1 cellular context compared by ENCODE assay signal in the genomic region with DNA sequence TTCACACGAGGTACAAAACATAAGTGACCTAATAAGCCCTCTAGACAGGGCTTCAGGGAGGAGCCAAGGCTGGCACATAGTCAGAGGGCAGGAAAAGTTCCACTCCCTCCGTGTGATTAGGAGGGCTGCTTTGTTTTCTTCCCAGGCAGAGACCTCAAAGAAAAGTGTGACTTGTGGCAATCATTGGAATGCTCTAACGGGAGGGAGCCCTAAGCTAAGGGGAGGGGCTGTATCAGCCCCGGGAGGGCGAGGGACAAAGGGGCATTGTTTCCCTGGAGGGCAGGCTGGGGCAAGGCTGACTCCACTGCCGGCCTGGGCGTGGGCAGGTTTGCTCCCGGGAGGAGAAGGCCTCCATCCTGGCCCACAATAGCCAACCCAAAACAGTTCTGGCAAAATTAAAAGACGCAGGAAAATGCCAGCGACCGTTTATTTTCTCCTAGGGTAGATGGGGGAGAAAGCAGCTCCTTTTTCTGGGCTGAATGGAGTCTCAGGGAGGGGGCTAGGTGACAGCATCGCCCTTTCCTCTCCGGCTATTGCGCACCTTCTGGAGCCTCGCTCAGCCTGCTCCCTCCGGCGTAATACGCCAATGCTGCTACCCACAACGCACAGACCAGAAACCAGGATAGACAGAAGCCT.
A peak's percentile ranks its signal among the peaks of the same experiment; 100 is the strongest.
TF ChIP-seq lines count a peak whose summit lies in the region.

No MANE protein-coding gene starts in this region.

TF ChIP-seq in HepG2, 621 proteins besides CTCF, POLR2A, EP300 and RAD21 (continued from another document and continues in another):
- peak; percentile 85 for TF ChIP-seq SOX13 (IDR thresholded peaks at IDR 0.05)
- TF ChIP-seq SOX13 (CRISPR knock-in tag; conservative IDR thresholded peaks at IDR 0.05 in 1 of 2, IDR thresholded peaks at IDR 0.05 in 1 of 2) = peak in 1 of 2 experiments; percentile 98; a peak in 2 of 4 replicates
- no peak for TF ChIP-seq CBX5 (CRISPR knock-in tag; IDR thresholded peaks at IDR 0.05; ENCODE audit: borderline replicate concordance)
- TF ChIP-seq, protein P1, sequence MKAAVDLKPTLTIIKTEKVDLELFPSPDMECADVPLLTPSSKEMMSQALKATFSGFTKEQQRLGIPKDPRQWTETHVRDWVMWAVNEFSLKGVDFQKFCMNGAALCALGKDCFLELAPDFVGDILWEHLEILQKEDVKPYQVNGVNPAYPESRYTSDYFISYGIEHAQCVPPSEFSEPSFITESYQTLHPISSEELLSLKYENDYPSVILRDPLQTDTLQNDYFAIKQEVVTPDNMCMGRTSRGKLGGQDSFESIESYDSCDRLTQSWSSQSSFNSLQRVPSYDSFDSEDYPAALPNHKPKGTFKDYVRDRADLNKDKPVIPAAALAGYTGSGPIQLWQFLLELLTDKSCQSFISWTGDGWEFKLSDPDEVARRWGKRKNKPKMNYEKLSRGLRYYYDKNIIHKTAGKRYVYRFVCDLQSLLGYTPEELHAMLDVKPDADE (CRISPR knock-in tag; IDR thresholded peaks at IDR 0.05) = no peak
- TF ChIP-seq DNMT1 (CRISPR knock-in tag; IDR thresholded peaks at IDR 0.05) = no peak
- TF ChIP-seq GABPB1 (CRISPR knock-in tag; IDR thresholded peaks at IDR 0.05) = peak; percentile 21; the same call in 1 of the 2 replicates
- TF ChIP-seq SP5 (CRISPR knock-in tag; IDR thresholded peaks at IDR 0.05; ENCODE audit: borderline replicate concordance, low read depth) = peak; percentile 90
- peak; percentile 55 for TF ChIP-seq BCL6 (CRISPR knock-in tag; IDR thresholded peaks at IDR 0.05)
- no peak for TF ChIP-seq ZNF816 (CRISPR knock-in tag; IDR thresholded peaks at IDR 0.05; ENCODE audit: borderline replicate concordance)
- TF ChIP-seq STAT5B (CRISPR knock-in tag; IDR thresholded peaks at IDR 0.05) = no peak
- no peak for TF ChIP-seq KLF16 (CRISPR knock-in tag; IDR thresholded peaks at IDR 0.05)
- no peak for TF ChIP-seq KDM5B (CRISPR knock-in tag; IDR thresholded peaks at IDR 0.05; ENCODE audit: borderline replicate concordance)
- no peak for TF ChIP-seq ZNF33A (CRISPR knock-in tag; IDR thresholded peaks at IDR 0.05; ENCODE audit: borderline replicate concordance)
- 0 out of 2 replicates have a peak, but pooled peaks have one; percentile 17 for TF ChIP-seq CEBPG (CRISPR knock-in tag; IDR thresholded peaks at IDR 0.05)
- no peak for TF ChIP-seq ZNF567 (CRISPR knock-in tag; IDR thresholded peaks at IDR 0.05; ENCODE audit: borderline replicate concordance)
- TF ChIP-seq ZNF772 (CRISPR knock-in tag; IDR thresholded peaks at IDR 0.05) = no peak
- no peak for TF ChIP-seq SNRNP70 (IDR thresholded peaks at IDR 0.05; ENCODE audit: low read depth, low read length)
- TF ChIP-seq REPIN1 (CRISPR knock-in tag; IDR thresholded peaks at IDR 0.05; ENCODE audit: borderline replicate concordance, low read depth) = no peak; the same call in 1 of the 2 replicates
- TF ChIP-seq ELF3 (CRISPR knock-in tag; IDR thresholded peaks at IDR 0.05) = peak; percentile 44; the same call in 1 of the 2 replicates
- no peak for TF ChIP-seq ZBTB42 (CRISPR knock-in tag; IDR thresholded peaks at IDR 0.05)
- TF ChIP-seq MAF1 (CRISPR knock-in tag; IDR thresholded peaks at IDR 0.05; ENCODE audit: borderline replicate concordance) = no peak
- no peak for TF ChIP-seq ZNF768 (CRISPR knock-in tag; IDR thresholded peaks at IDR 0.05)
- peak; percentile 18; the same call in 1 of the 2 replicates for TF ChIP-seq ZNF788 (CRISPR knock-in tag; IDR thresholded peaks at IDR 0.05; ENCODE audit: borderline replicate concordance)
- TF ChIP-seq DNMT3B (CRISPR knock-in tag; conservative IDR thresholded peaks at IDR 0.05) = no peak
- TF ChIP-seq ERF (CRISPR knock-in tag; IDR thresholded peaks at IDR 0.05) = no peak
- peak; percentile 38; the same call in 1 of the 2 replicates for TF ChIP-seq HDAC2 (CRISPR knock-in tag; IDR thresholded peaks at IDR 0.05)
- TF ChIP-seq MYC (CRISPR knock-in tag; IDR thresholded peaks at IDR 0.05; ENCODE audit: borderline replicate concordance) = 0 out of 2 replicates have a peak, but pooled peaks have one; percentile 16
- TF ChIP-seq ZNF577 (CRISPR knock-in tag; IDR thresholded peaks at IDR 0.05; ENCODE audit: borderline replicate concordance, low read depth) = no peak
- TF ChIP-seq, protein P2, sequence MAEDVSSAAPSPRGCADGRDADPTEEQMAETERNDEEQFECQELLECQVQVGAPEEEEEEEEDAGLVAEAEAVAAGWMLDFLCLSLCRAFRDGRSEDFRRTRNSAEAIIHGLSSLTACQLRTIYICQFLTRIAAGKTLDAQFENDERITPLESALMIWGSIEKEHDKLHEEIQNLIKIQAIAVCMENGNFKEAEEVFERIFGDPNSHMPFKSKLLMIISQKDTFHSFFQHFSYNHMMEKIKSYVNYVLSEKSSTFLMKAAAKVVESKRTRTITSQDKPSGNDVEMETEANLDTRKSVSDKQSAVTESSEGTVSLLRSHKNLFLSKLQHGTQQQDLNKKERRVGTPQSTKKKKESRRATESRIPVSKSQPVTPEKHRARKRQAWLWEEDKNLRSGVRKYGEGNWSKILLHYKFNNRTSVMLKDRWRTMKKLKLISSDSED (CRISPR knock-in tag; IDR thresholded peaks at IDR 0.05) = no peak
- no peak for TF ChIP-seq SP4 (CRISPR knock-in tag; IDR thresholded peaks at IDR 0.05)
- no peak for TF ChIP-seq KLF12 (CRISPR knock-in tag; IDR thresholded peaks at IDR 0.05; ENCODE audit: borderline replicate concordance)
- peak; percentile 50; the same call in 1 of the 2 replicates for TF ChIP-seq SALL1 (CRISPR knock-in tag; IDR thresholded peaks at IDR 0.05)
- TF ChIP-seq KDM2A (CRISPR knock-in tag; IDR thresholded peaks at IDR 0.05; ENCODE audit: borderline replicate concordance, low read depth) = peak; percentile 72; the same call in 1 of the 2 replicates
- TF ChIP-seq, protein P3, sequence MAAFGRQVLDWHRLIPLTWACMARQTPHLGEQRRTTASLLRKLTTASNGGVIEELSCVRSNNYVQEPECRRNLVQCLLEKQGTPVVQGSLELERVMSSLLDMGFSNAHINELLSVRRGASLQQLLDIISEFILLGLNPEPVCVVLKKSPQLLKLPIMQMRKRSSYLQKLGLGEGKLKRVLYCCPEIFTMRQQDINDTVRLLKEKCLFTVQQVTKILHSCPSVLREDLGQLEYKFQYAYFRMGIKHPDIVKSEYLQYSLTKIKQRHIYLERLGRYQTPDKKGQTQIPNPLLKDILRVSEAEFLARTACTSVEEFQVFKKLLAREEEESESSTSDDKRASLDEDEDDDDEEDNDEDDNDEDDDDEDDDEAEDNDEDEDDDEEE (CRISPR knock-in tag; IDR thresholded peaks at IDR 0.05) = no peak
- no peak for TF ChIP-seq ZSCAN9 (CRISPR knock-in tag; IDR thresholded peaks at IDR 0.05; ENCODE audit: borderline replicate concordance)
- TF ChIP-seq NAIF1 (CRISPR knock-in tag; IDR thresholded peaks at IDR 0.05; ENCODE audit: borderline replicate concordance) = no peak
- TF ChIP-seq ZSCAN29 (CRISPR knock-in tag; conservative IDR thresholded peaks at IDR 0.05) = 0 out of 2 replicates have a peak, but pooled peaks have one; percentile 32
- TF ChIP-seq ELF1 (CRISPR knock-in tag; IDR thresholded peaks at IDR 0.05) = no peak
- TF ChIP-seq FOXA3 (CRISPR knock-in tag; IDR thresholded peaks at IDR 0.05) = peak; percentile 49
- no peak for TF ChIP-seq KAT8 (CRISPR knock-in tag; IDR thresholded peaks at IDR 0.05)
- TF ChIP-seq SYNCRIP (IDR thresholded peaks at IDR 0.05; ENCODE audit: insufficient read depth, low read depth, low read length) = no peak
- 0 out of 2 replicates have a peak, but pooled peaks have one; percentile 23 for TF ChIP-seq ISL2 (CRISPR knock-in tag; IDR thresholded peaks at IDR 0.05)
- no peak for TF ChIP-seq SIN3A (IDR thresholded peaks at IDR 0.05; ENCODE audit: borderline replicate concordance, low read depth, low read length)
- TF ChIP-seq HMG20A (CRISPR knock-in tag; IDR thresholded peaks at IDR 0.05; ENCODE audit: borderline replicate concordance) = peak; percentile 63; the same call in 1 of the 2 replicates
- TF ChIP-seq STAG1 (CRISPR knock-in tag; IDR thresholded peaks at IDR 0.05) = 0 out of 2 replicates have a peak, but pooled peaks have one; percentile 9
- TF ChIP-seq ZNF891 (CRISPR knock-in tag; IDR thresholded peaks at IDR 0.05) = no peak
- no peak for TF ChIP-seq NR2F6 (IDR thresholded peaks at IDR 0.05)
- TF ChIP-seq NR2F6 (CRISPR knock-in tag; IDR thresholded peaks at IDR 0.05) = peak; percentile 61
- TF ChIP-seq TBX2 (CRISPR knock-in tag; IDR thresholded peaks at IDR 0.05; ENCODE audit: borderline replicate concordance) = peak; percentile 69; the same call in 1 of the 2 replicates
- TF ChIP-seq ZNF317 (CRISPR knock-in tag; IDR thresholded peaks at IDR 0.05) = no peak
- TF ChIP-seq FOSL2 (CRISPR knock-in tag; IDR thresholded peaks at IDR 0.05) = peak; percentile 58
- TF ChIP-seq NR2F2 (IDR thresholded peaks at IDR 0.05; ENCODE audit: borderline replicate concordance, low read depth) = no peak
- TF ChIP-seq, protein P4, sequence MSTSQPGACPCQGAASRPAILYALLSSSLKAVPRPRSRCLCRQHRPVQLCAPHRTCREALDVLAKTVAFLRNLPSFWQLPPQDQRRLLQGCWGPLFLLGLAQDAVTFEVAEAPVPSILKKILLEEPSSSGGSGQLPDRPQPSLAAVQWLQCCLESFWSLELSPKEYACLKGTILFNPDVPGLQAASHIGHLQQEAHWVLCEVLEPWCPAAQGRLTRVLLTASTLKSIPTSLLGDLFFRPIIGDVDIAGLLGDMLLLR (CRISPR knock-in tag; IDR thresholded peaks at IDR 0.05) = no peak
- TF ChIP-seq NFATC3 (CRISPR knock-in tag; IDR thresholded peaks at IDR 0.05) = no peak
- no peak for TF ChIP-seq SNAI1 (CRISPR knock-in tag; IDR thresholded peaks at IDR 0.05; ENCODE audit: borderline replicate concordance)
- peak; percentile 55; the same call in 1 of the 2 replicates for TF ChIP-seq NCOA2 (CRISPR knock-in tag; IDR thresholded peaks at IDR 0.05)
- no peak for TF ChIP-seq ZNF569 (CRISPR knock-in tag; IDR thresholded peaks at IDR 0.05; ENCODE audit: borderline replicate concordance)
- no peak for TF ChIP-seq SMYD3 (CRISPR knock-in tag; IDR thresholded peaks at IDR 0.05)
- no peak for TF ChIP-seq KDM6A (CRISPR knock-in tag; IDR thresholded peaks at IDR 0.05; ENCODE audit: low read depth)
- TF ChIP-seq ZNF564 (CRISPR knock-in tag; IDR thresholded peaks at IDR 0.05) = 0 out of 2 replicates have a peak, but pooled peaks have one; percentile 35
- TF ChIP-seq, protein P5, sequence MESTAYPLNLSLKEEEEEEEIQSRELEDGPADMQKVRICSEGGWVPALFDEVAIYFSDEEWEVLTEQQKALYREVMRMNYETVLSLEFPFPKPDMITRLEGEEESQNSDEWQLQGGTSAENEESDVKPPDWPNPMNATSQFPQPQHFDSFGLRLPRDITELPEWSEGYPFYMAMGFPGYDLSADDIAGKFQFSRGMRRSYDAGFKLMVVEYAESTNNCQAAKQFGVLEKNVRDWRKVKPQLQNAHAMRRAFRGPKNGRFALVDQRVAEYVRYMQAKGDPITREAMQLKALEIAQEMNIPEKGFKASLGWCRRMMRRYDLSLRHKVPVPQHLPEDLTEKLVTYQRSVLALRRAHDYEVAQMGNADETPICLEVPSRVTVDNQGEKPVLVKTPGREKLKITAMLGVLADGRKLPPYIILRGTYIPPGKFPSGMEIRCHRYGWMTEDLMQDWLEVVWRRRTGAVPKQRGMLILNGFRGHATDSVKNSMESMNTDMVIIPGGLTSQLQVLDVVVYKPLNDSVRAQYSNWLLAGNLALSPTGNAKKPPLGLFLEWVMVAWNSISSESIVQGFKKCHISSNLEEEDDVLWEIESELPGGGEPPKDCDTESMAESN (CRISPR knock-in tag; conservative IDR thresholded peaks at IDR 0.05) = no peak
- no peak for TF ChIP-seq ZNF556 (CRISPR knock-in tag; IDR thresholded peaks at IDR 0.05; ENCODE audit: borderline replicate concordance)
- TF ChIP-seq NFIB (CRISPR knock-in tag; IDR thresholded peaks at IDR 0.05; ENCODE audit: borderline replicate concordance) = no peak
- TF ChIP-seq SIN3B (IDR thresholded peaks at IDR 0.05; ENCODE audit: low read length) = no peak
- no peak for TF ChIP-seq REL (CRISPR knock-in tag; conservative IDR thresholded peaks at IDR 0.05)
- TF ChIP-seq GATAD2A (CRISPR knock-in tag; IDR thresholded peaks at IDR 0.05) = peak; percentile 72
- TF ChIP-seq SRF (IDR thresholded peaks at IDR 0.05; ENCODE audit: low read depth, low read length) = no peak
- TF ChIP-seq ZNF614 (CRISPR knock-in tag; IDR thresholded peaks at IDR 0.05; ENCODE audit: borderline replicate concordance) = peak; percentile 42; the same call in 1 of the 2 replicates
- no peak for TF ChIP-seq SP1 (IDR thresholded peaks at IDR 0.05)
- no peak for TF ChIP-seq SP1 (CRISPR knock-in tag; IDR thresholded peaks at IDR 0.05)
- no peak for TF ChIP-seq ZNF543 (CRISPR knock-in tag; IDR thresholded peaks at IDR 0.05)
- TF ChIP-seq HNRNPLL (IDR thresholded peaks at IDR 0.05; ENCODE audit: low read depth, low read length, poor library complexity, severe bottlenecking) = peak; percentile 35
- TF ChIP-seq DPF2 (CRISPR knock-in tag; IDR thresholded peaks at IDR 0.05; ENCODE audit: borderline replicate concordance, low read depth) = 0 out of 2 replicates have a peak, but pooled peaks have one; percentile 15
- no peak for TF ChIP-seq HOXA9 (CRISPR knock-in tag; IDR thresholded peaks at IDR 0.05; ENCODE audit: borderline replicate concordance)
- peak; percentile 38; the same call in 1 of the 2 replicates for TF ChIP-seq ZFY (CRISPR knock-in tag; IDR thresholded peaks at IDR 0.05)
- TF ChIP-seq RARA (CRISPR knock-in tag; IDR thresholded peaks at IDR 0.05) = peak; percentile 31; the same call in 1 of the 2 replicates
- 0 out of 2 replicates have a peak, but pooled peaks have one; percentile 7 for TF ChIP-seq HNF4A (CRISPR knock-in tag; IDR thresholded peaks at IDR 0.05)
- no peak for TF ChIP-seq MEIS1 (CRISPR knock-in tag; IDR thresholded peaks at IDR 0.05; ENCODE audit: borderline replicate concordance)
- no peak for TF ChIP-seq ZNF143 (CRISPR knock-in tag; IDR thresholded peaks at IDR 0.05)
- TF ChIP-seq ZNF367 (CRISPR knock-in tag; IDR thresholded peaks at IDR 0.05; ENCODE audit: borderline replicate concordance) = no peak
- TF ChIP-seq EEA1 (CRISPR knock-in tag; IDR thresholded peaks at IDR 0.05; ENCODE audit: borderline replicate concordance) = no peak
- no peak for TF ChIP-seq NR3C1 (CRISPR knock-in tag; IDR thresholded peaks at IDR 0.05)
- no peak for TF ChIP-seq ATAD3A (CRISPR knock-in tag; IDR thresholded peaks at IDR 0.05)
- TF ChIP-seq ZNF790 (CRISPR knock-in tag; IDR thresholded peaks at IDR 0.05; ENCODE audit: borderline replicate concordance) = no peak
- no peak for TF ChIP-seq IRX3 (CRISPR knock-in tag; IDR thresholded peaks at IDR 0.05; ENCODE audit: borderline replicate concordance, low read depth)
